17 cellular contexts compared by ENCODE assay signal in the genomic region with DNA sequence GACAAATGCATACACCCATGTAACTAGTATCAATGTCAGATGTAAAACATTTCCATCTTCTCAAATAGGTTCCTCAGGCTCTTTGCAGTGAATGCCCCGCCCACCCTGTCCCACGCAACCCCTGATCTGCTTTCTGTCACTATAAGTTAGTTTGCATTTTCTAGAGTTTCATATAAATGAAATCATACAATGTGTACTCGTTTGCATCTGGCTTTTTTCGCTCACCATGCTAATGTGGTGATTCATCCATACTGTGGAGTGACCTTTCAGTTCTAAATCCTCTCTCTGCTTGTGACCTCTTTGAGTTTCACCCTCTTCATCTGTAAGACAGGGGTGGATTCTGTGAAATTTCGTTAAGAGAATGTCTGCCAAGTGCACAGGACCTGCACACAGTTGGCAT. TPM values are rescaled to one million over a fixed set of nuclear protein-coding genes. Genes with fewer than 3 reads are reported as not detected.
DNase-seq lines count a peak whose midpoint lies in the region; ATAC-seq and TF ChIP-seq lines count a peak whose summit lies in the region.
"Had no signal": no experiment of that assay in that cellular context is flagged by ENCODE, and none has a peak within 500 bp of the region (broad histone marks: within the 10 kb centered on the region; RNA-seq: fewer than 3 reads in every experiment).

No MANE protein-coding gene starts in this region.

- TF ChIP-seq CTCF in GM12865 (IDR thresholded peaks at IDR 0.05; ENCODE audit: insufficient read depth, low read depth, low read length, missing control alignments) (no peak), fibroblast of lung (conservative IDR thresholded peaks at IDR 0.05 in 1 of 2, IDR thresholded peaks at IDR 0.05 in 1 of 2; ENCODE audit: low read depth in 1 of 2, low read length in 2 of 2) (no peak)

- no peaks in the 10 kb centered on the region for H4K20me1 ChIP-seq in fibroblast of lung (ENCODE audit: control insufficient read depth, extremely low read depth, insufficient read depth, low read length)
- H4K20me1 ChIP-seq: BLaER1 treated with 17β-estradiol and CSF1 and Interleukin-3, amounts not matched to agents 10 nM and 100 nM had no signal

- no peaks in the 10 kb centered on the region for H3K36me3 ChIP-seq in fibroblast of lung (ENCODE audit: control insufficient read depth, insufficient read depth, low read length)
- H3K36me3 ChIP-seq: adrenal gland; BLaER1 treated with 17β-estradiol and CSF1 and Interleukin-3, amounts not matched to agents 10 nM and 100 nM; heart left ventricle had no signal

- H3K9me3 ChIP-seq in fibroblast of lung (ENCODE audit: control insufficient read depth, insufficient read depth, low read depth, low read length) = no peaks in the 10 kb centered on the region
- H3K9me3 ChIP-seq: adrenal gland, heart left ventricle had no signal

- no peak overlapping the region for H2AFZ ChIP-seq in fibroblast of lung (ENCODE audit: low read length)

- no peak overlapping the region for H3K9ac ChIP-seq in fibroblast of lung (ENCODE audit: insufficient read depth, low read length)
- H3K9ac ChIP-seq: BLaER1 treated with 17β-estradiol and CSF1 and Interleukin-3, amounts not matched to agents 10 nM and 100 nM had no signal

- no peak overlapping the region for H3K4me2 ChIP-seq in fibroblast of lung (ENCODE audit: extremely low read depth, insufficient read depth, low read length)
- H3K4me2 ChIP-seq: BLaER1 treated with 17β-estradiol and CSF1 and Interleukin-3, amounts not matched to agents 10 nM and 100 nM had no signal

- no peak overlapping the region for H3K27ac ChIP-seq in fibroblast of lung (ENCODE audit: insufficient read depth, low read length)
- H3K27ac ChIP-seq: adrenal gland; BLaER1 treated with 17β-estradiol and CSF1 and Interleukin-3, amounts not matched to agents 10 nM and 100 nM; heart left ventricle had no signal

- peak; percentile 20 for DNase-seq in A172 (ENCODE audit: low spot score)
- DNase-seq in GM12865 (ENCODE audit: low read depth) = peak; percentile 29
- peak; percentile 30 for DNase-seq in RPMI7951 (ENCODE audit: low read depth)
- peak; percentile 75 to 87 for DNase-seq in fibroblast of lung (ENCODE audit: low read depth in 2 of 2)
- DNase-seq in SK-N-DZ (ENCODE audit: low spot score) = no peak
- no peak for DNase-seq in Right ventricle myocardium inferior (ENCODE audit: missing footprints)
- DNase-seq in NCI-H524 (lab: John Stamatoyannopoulos, UW) = no peak
- DNase-seq: activated CD8-positive, alpha-beta memory T cell treated with anti-CD3 and anti-CD28 coated beads, Interleukin-2, amount 10 ng/mL, durations not matched to agents 7 days and 5 days; adrenal gland; effector CD4-positive, alpha-beta T cell; heart left ventricle; NCI-H187; NCI-H526 treated with DMSO at 0.1 percent for 48 hours had no signal

- ATAC-seq in Right ventricle myocardium inferior (no peak), GM19463 (IDR thresholded peaks at IDR 0.05; ENCODE audit: unreplicated experiment) (no peak)
- ATAC-seq: activated CD8-positive, alpha-beta memory T cell treated with anti-CD3 and anti-CD28 coated beads, Interleukin-2, amount 10 ng/mL, durations not matched to agents 7 days and 5 days; heart left ventricle; K562 had no signal

- intact Hi-C loops in Right ventricle myocardium inferior (cut with DNase I) = no loop called here

- H3K79me2 ChIP-seq in fibroblast of lung (ENCODE audit: control insufficient read depth, insufficient read depth, low read length) = no peaks in the 10 kb centered on the region

- H3K27me3 ChIP-seq in fibroblast of lung (ENCODE audit: control insufficient read depth, insufficient read depth, low read length) = peaks cover 11% of the 10 kb centered on the region
- H3K27me3 ChIP-seq: adrenal gland had no signal

- H3K4me3 ChIP-seq in GM12865 (ENCODE audit: low read depth, low read length) (no peak overlapping the region), fibroblast of lung (replicated peaks in 1 of 4; ENCODE audit: control extremely low read depth in 1 of 4, insufficient read depth in 1 of 4, low read depth in 3 of 4, low read length in 4 of 4) (no peak overlapping the region)
- H3K4me3 ChIP-seq: adrenal gland; BLaER1 treated with 17β-estradiol and CSF1 and Interleukin-3, amounts not matched to agents 10 nM and 100 nM; heart left ventricle; K562 had no signal

- H3K4me1 ChIP-seq in fibroblast of lung (ENCODE audit: control insufficient read depth, extremely low read depth, insufficient read depth, low read length) = no peaks in the 10 kb centered on the region
- H3K4me1 ChIP-seq: adrenal gland, heart left ventricle had no signal

RNA-seq across cellular contexts. Expression of gene MSI1, which starts 30.6 kb away (rescaled TPM):
- total RNA-seq in A172 (2014; rRNA removed; shearing (Covaris generic)) = 0.57 and 1.6 TPM in 2 replicates
- not detected in 2 replicates for total RNA-seq in RPMI7951 (2014; rRNA removed; shearing (Covaris generic))
- total RNA-seq in fibroblast of lung (under 0.01 TPM in 1 of 2 replicates, not detected in the other), Right ventricle myocardium inferior (6.4 TPM)
- not detected in 2 replicates for polyA plus RNA-seq in fibroblast of lung
- 0.06 TPM in 1 of 2 replicates, not detected in the other for polyA plus RNA-seq in fibroblast of lung (2012)
- 0.11 and 0.16 TPM in 2 replicates for polyA minus RNA-seq in fibroblast of lung (ENCODE audit: low replicate concordance)
- 18.3 and 21.3 TPM in 2 replicates for polyA plus RNA-seq in SK-N-DZ (2014; cell fraction: cytosol; rRNA removed)
- 9.6 and 10.6 TPM in 2 replicates for polyA plus RNA-seq in SK-N-DZ (2014; cell fraction: nucleus; rRNA removed)
- total RNA-seq: subcutaneous adipose tissue had no signal
- polyA plus RNA-seq: K562 had no signal

RNA-seq across cellular contexts. Expression of gene COX6A1, which starts 38.4 kb away (rescaled TPM):
- total RNA-seq in A172 (2014; rRNA removed; shearing (Covaris generic)) = 636 and 726 TPM in 2 replicates
- 430 and 475 TPM in 2 replicates for total RNA-seq in RPMI7951 (2014; rRNA removed; shearing (Covaris generic))
- total RNA-seq in fibroblast of lung (455 and 512 TPM in 2 replicates), Right ventricle myocardium inferior (135 TPM)
- polyA plus RNA-seq in fibroblast of lung = 312 and 427 TPM in 2 replicates
- polyA plus RNA-seq in fibroblast of lung (2012) = 437 and 587 TPM in 2 replicates
- 422 and 458 TPM in 2 replicates for polyA minus RNA-seq in fibroblast of lung (ENCODE audit: low replicate concordance)
- 999 and 1,038 TPM in 2 replicates for polyA plus RNA-seq in SK-N-DZ (2014; cell fraction: cytosol; rRNA removed)
- polyA plus RNA-seq in SK-N-DZ (2014; cell fraction: nucleus; rRNA removed) = 1,535 and 1,833 TPM in 2 replicates

RNA-seq across cellular contexts. Expression of gene TRIAP1, which starts 46.7 kb away (rescaled TPM):
- total RNA-seq in A172 (2014; rRNA removed; shearing (Covaris generic)) = 67.3 and 73.1 TPM in 2 replicates
- total RNA-seq in RPMI7951 (2014; rRNA removed; shearing (Covaris generic)) = 26.9 and 33.5 TPM in 2 replicates
- total RNA-seq in fibroblast of lung (26.5 and 29.6 TPM in 2 replicates), Right ventricle myocardium inferior (16.1 TPM)
- 47.5 and 52.7 TPM in 2 replicates for polyA plus RNA-seq in fibroblast of lung
- 43.1 and 47.7 TPM in 2 replicates for polyA plus RNA-seq in fibroblast of lung (2012)
- 1.0 and 3.2 TPM in 2 replicates for polyA minus RNA-seq in fibroblast of lung (ENCODE audit: low replicate concordance)
- 42.8 and 57.2 TPM in 2 replicates for polyA plus RNA-seq in SK-N-DZ (2014; cell fraction: cytosol; rRNA removed)
- polyA plus RNA-seq in SK-N-DZ (2014; cell fraction: nucleus; rRNA removed) = 20.8 and 32.6 TPM in 2 replicates

RNA-seq across cellular contexts. Expression of gene GATC, which starts 46.7 kb away (rescaled TPM):
- 19.8 and 22.3 TPM in 2 replicates for total RNA-seq in A172 (2014; rRNA removed; shearing (Covaris generic))
- total RNA-seq in RPMI7951 (2014; rRNA removed; shearing (Covaris generic)) = 17.7 and 17.8 TPM in 2 replicates
- 18.2 and 22.3 TPM in 2 replicates for total RNA-seq in fibroblast of lung
- polyA plus RNA-seq in fibroblast of lung = 17.5 and 18.4 TPM in 2 replicates
- polyA plus RNA-seq in fibroblast of lung (2012) = 12.9 and 14.4 TPM in 2 replicates
- 7.1 and 19.4 TPM in 2 replicates for polyA minus RNA-seq in fibroblast of lung (ENCODE audit: low replicate concordance)
- polyA plus RNA-seq in SK-N-DZ (2014; cell fraction: cytosol; rRNA removed) = 33.7 and 37.8 TPM in 2 replicates
- 45.4 and 54.2 TPM in 2 replicates for polyA plus RNA-seq in SK-N-DZ (2014; cell fraction: nucleus; rRNA removed)
- total RNA-seq in Right ventricle myocardium inferior = 12.1 TPM

Comparison
In these comparisons a context has a peak if more than half of its experiments do, and no peak if none do; other contexts are left out.
1. DNase-seq: peak in A172 (single experiment), GM12865 (single experiment), RPMI7951 (single experiment) and fibroblast of lung (2 of 2); none in SK-N-DZ (single experiment), Right ventricle myocardium inferior (single experiment) and NCI-H524 (0 of 2).